14 cellular contexts compared by ENCODE assay signal in the genomic region with DNA sequence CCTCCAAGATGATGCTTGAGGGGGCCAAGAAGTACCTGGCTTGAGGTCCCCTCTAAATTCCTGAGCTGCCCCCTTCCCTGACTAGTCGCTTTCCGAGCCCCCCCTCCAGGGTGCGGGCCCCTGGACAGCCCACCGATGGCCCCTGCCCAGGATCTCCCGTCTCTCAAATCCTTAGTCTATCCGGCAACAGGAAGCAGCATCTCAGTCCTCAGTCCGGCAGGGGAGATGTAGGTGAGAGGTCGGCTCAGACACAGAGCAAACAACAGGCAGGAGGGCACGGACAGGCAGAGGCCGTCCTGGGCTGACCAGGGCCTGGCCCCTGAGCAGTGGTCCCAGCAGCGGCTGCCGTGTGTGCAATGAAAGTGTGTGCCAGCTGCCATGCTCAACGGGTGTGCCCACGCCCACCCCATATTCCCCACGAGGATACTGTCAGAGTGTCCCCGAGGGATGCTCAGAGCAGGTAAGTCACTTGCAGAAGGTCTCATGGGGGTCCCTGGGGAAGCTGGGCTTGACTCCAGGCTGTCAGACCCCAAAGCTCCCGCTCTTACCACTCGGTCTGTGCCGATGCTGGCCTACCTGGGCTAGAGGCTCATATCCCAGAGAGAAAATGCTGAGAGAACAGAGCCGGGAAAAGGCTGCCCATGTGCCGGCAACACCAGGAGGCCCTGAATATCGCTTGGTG.
"Had no signal": no experiment of that assay in that cellular context is flagged by ENCODE, and none has a peak within 500 bp of the region (broad histone marks: within the 10 kb centered on the region; RNA-seq: fewer than 3 reads in every experiment).

No MANE protein-coding gene starts in this region.

- H3K27ac Mint-ChIP-seq: activated CD4-positive, alpha-beta T cell treated with anti-CD3 and anti-CD28 coated beads, Interleukin-2, amount 10 ng/mL, durations not matched to agents 7 days and 5 days; activated naive CD4-positive, alpha-beta T cell treated with anti-CD3 and anti-CD28 coated beads for 36 hours; naive thymus-derived CD4-positive, alpha-beta T cell had no signal

- H3K9me3 ChIP-seq: psoas muscle had no signal

- ATAC-seq: left cardiac atrium; naive thymus-derived CD4-positive, alpha-beta T cell; sciatic nerve; stimulated activated naive CD8-positive, alpha-beta T cell treated with anti-CD3 and anti-CD28 coated beads, Interleukin-15, Interleukin-2, amounts not matched to agents 100 U/mL and 50 U/mL, for 24 hours; WTC11 had no signal

- H3K9me3 Mint-ChIP-seq: activated CD4-positive, alpha-beta T cell treated with anti-CD3 and anti-CD28 coated beads, Interleukin-2, amount 10 ng/mL, durations not matched to agents 7 days and 5 days; activated naive CD4-positive, alpha-beta T cell treated with anti-CD3 and anti-CD28 coated beads for 36 hours; naive thymus-derived CD4-positive, alpha-beta T cell; WTC11 had no signal

- H3K4me3 Mint-ChIP-seq: activated CD4-positive, alpha-beta T cell treated with anti-CD3 and anti-CD28 coated beads, Interleukin-2, amount 10 ng/mL, durations not matched to agents 7 days and 5 days; activated naive CD4-positive, alpha-beta T cell treated with anti-CD3 and anti-CD28 coated beads for 36 hours; naive thymus-derived CD4-positive, alpha-beta T cell; WTC11 had no signal

- H3K27ac ChIP-seq: psoas muscle had no signal

- H3K4me3 ChIP-seq: psoas muscle had no signal

- H3K36me3 Mint-ChIP-seq: naive thymus-derived CD4-positive, alpha-beta T cell; WTC11 had no signal

- DNase-seq: activated CD4-positive, alpha-beta T cell treated with anti-CD3 and anti-CD28 coated beads, Interleukin-2, amount 10 ng/mL, durations not matched to agents 7 days and 5 days; activated CD8-positive, alpha-beta memory T cell treated with anti-CD3 and anti-CD28 coated beads for 24 hours; activated naive CD4-positive, alpha-beta T cell treated with anti-CD3 and anti-CD28 coated beads for 36 hours; effector CD8-positive, alpha-beta T cell; hypothalamus; left cardiac atrium; naive thymus-derived CD4-positive, alpha-beta T cell; occipital lobe; psoas muscle; stimulated activated CD4-positive, alpha-beta T cell treated with anti-CD3 and anti-CD28 coated beads, Interleukin-2, amount 100 ng/mL, for 24 hours; stimulated activated naive CD8-positive, alpha-beta T cell treated with anti-CD3 and anti-CD28 coated beads, Interleukin-15, Interleukin-2, amounts not matched to agents 100 U/mL and 50 U/mL, for 24 hours; T-helper 1 cell had no signal
